ENCODE assay signal across 8 cellular contexts in the genomic region with DNA sequence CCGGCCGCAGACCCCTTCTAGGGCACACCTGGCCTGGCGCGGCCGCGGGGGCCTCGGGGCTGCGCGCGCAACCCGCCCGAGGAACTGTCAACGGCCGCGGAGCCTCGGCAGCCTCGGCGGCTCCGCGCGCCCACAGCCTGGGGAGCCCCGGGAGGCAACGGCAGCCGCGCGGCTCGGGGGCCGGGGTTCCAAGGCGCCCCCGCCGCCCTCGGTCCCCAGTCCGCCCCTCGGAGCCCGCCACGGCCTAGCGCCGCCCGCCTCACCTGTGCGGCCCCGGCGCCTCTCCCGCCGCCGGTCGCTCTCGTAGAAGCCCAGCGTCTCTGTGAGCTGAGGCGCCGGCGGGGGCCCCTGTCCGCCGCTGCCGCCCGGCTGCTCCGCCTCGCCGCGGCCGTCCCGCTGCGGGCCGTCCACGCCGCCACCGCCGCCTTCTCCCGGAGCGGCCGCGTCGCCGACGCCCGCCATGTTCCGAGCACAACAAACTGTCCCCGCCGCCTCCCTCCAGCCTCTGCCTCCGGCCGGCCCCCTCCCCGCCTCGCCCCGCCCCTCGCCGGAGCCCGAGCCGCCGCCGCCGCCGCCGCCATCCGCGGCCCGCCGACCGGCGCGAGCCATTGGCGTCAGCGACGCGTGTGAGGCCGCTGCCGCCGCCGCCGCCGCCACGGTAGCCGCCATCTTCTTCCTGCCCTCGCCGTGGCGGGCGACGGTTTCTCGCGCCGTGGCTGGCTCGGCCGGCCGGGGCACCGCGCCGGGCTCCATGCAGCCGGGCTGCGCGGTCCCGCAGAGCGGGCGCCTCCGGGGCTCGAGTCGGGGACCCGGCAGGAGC. TPM values are rescaled to one million over a fixed set of nuclear protein-coding genes. Genes with fewer than 3 reads are reported as not detected.
DNase-seq lines count a peak whose midpoint lies in the region; ATAC-seq, FAIRE-seq and TF ChIP-seq lines count a peak whose summit lies in the region.

A gene with protein sequence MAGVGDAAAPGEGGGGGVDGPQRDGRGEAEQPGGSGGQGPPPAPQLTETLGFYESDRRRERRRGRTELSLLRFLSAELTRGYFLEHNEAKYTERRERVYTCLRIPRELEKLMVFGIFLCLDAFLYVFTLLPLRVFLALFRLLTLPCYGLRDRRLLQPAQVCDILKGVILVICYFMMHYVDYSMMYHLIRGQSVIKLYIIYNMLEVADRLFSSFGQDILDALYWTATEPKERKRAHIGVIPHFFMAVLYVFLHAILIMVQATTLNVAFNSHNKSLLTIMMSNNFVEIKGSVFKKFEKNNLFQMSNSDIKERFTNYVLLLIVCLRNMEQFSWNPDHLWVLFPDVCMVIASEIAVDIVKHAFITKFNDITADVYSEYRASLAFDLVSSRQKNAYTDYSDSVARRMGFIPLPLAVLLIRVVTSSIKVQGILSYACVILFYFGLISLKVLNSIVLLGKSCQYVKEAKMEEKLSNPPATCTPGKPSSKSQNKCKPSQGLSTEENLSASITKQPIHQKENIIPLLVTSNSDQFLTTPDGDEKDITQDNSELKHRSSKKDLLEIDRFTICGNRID (minus strand): TSS at position 476 of the 820 bp plus-strand sequence. CDS start 14 bp downstream, at position 462.

- H3K79me2 ChIP-seq in H1 (ENCODE audit: control insufficient read depth in 1 of 2, insufficient read depth in 2 of 2, low read length in 2 of 2) (peaks cover 0 to 36% of the 10 kb centered on the region in 2 experiments; a peak in 2 of 4 replicates), mesendoderm (ENCODE audit: control insufficient read depth, insufficient read depth, low read length) (peaks cover 6% of the 10 kb centered on the region)

- no peak for TF ChIP-seq CTCF in AG04449 (IDR thresholded peaks at IDR 0.05; ENCODE audit: insufficient read depth, low read length, missing control alignments)
- no peak for TF ChIP-seq CTCF in H1 (IDR thresholded peaks at IDR 0.05; ENCODE audit: control extremely low read depth in 1 of 3, insufficient read depth in 1 of 3, low read depth in 1 of 3, low read length in 3 of 3)

- CTCF ChIA-PET in AG04449 (lab: Yijun Ruan, JAX) (interaction anchor here (0.8 to 1.3 kb wide), 3 partner anchors 26 to 196 kb away, joined by 3 to 4 read pairs (median 3); no protein-coding TSS in a partner anchor), H1 (lab: Charles Lee; ENCODE audit: partially characterized antibody) (interaction anchor here (1.3 to 3.1 kb wide), 2 partner anchors 18 to 21 kb away, joined by 3 to 13 read pairs; no protein-coding TSS in a partner anchor)
- CTCF ChIA-PET in activated CD8-positive, alpha-beta memory T cell treated with anti-CD3 and anti-CD28 coated beads, Interleukin-2, amount 10 ng/mL, durations not matched to agents 7 days and 5 days (lab: Charles Lee), result interaction anchor here (0.7 to 1.6 kb wide), 2 partner anchors 7 to 17 kb away, joined by 3 to 5 read pairs; no protein-coding TSS in a partner anchor

- no peak within 1 kb of the TSS for H2BK120ac ChIP-seq in H1 (replicated peaks; ENCODE audit: low read depth, low read length)
- H2BK120ac ChIP-seq in mesendoderm (ENCODE audit: low read depth, low read length), result peak within 1 kb of the TSS; percentile 34

- no peak for FAIRE-seq in H1 (lab: Jason Lieb, UNC)

- H3K4me3 ChIP-seq in AG04449 (ENCODE audit: low read depth, low read length) (peak within 1 kb of the TSS; percentile 73), H1 (ENCODE audit: extremely low read depth in 1 of 4, insufficient read depth in 2 of 4, low read depth in 3 of 4, low read length in 4 of 4) (peak within 1 kb of the TSS; percentile 72 to 77 (median 74)), mesendoderm (ENCODE audit: low read length) (peak within 1 kb of the TSS; percentile 76)

- peaks cover 3 to 4% of the 10 kb centered on the region in 2 experiments for H4K20me1 ChIP-seq in H1 (replicated peaks in 1 of 2; ENCODE audit: control insufficient read depth in 1 of 2, insufficient read depth in 2 of 2, low read length in 2 of 2)

- H3K18ac ChIP-seq in H1 (ENCODE audit: extremely low read depth, low read length) (peak within 1 kb of the TSS; percentile 29; the same call in 1 of the 2 replicates), mesendoderm (ENCODE audit: low read length) (peak within 1 kb of the TSS; percentile 95)

- DNase-seq in AG04449 (ENCODE audit: low read depth, low spot score) (no peak), NCI-H510A treated with DMSO at 0.1 percent for 48 hours (lab: John Stamatoyannopoulos, UW) (peak; percentile 40), H1 (ENCODE audit: low read depth in 1 of 2, low spot score in 2 of 2) (peak in 1 of 2 experiments; percentile 83), mesendoderm (peak; percentile 66)
- DNase-seq in activated CD8-positive, alpha-beta memory T cell treated with anti-CD3 and anti-CD28 coated beads, Interleukin-2, amount 10 ng/mL, durations not matched to agents 7 days and 5 days, result peak; percentile 81
- DNase-seq in stimulated activated CD8-positive, alpha-beta memory T cell treated with anti-CD3 and anti-CD28 coated beads, Interleukin-15, amount 100 ng/mL, for 24 hours (ENCODE audit: low read depth), result peak; percentile 55

- no peaks in the 10 kb centered on the region for H3K27me3 Mint-ChIP-seq in activated CD8-positive, alpha-beta memory T cell treated with anti-CD3 and anti-CD28 coated beads, Interleukin-2, amount 10 ng/mL, durations not matched to agents 7 days and 5 days

- H3K4me1 Mint-ChIP-seq in activated CD8-positive, alpha-beta memory T cell treated with anti-CD3 and anti-CD28 coated beads, Interleukin-2, amount 10 ng/mL, durations not matched to agents 7 days and 5 days, result peaks cover 41% of the 10 kb centered on the region

- H3K36me3 Mint-ChIP-seq in activated CD8-positive, alpha-beta memory T cell treated with anti-CD3 and anti-CD28 coated beads, Interleukin-2, amount 10 ng/mL, durations not matched to agents 7 days and 5 days, result peaks cover 7% of the 10 kb centered on the region

- 1% methylated on average over 67 of the region's 135 CpGs; no CpG with 5 or more reads in 1 of the 2 experiments for WGBS in H1 (ENCODE audit: extremely low coverage in 1 of 2, insufficient coverage in 1 of 2, insufficient read length in 1 of 2, insufficient replicate concordance in 2 of 2, low coverage in 1 of 2, low lambda C conversion rate in 2 of 2, missing lambda C conversion rate in 1 of 2), 2 experiments
- WGBS in mesendoderm (ENCODE audit: extremely low coverage, insufficient coverage, low lambda C conversion rate), result no CpG with 5 or more reads among the region's 135 CpGs

- POLR2A ChIA-PET in AG04449 (lab: Yijun Ruan, JAX), result no interaction called here
- POLR2A ChIA-PET in H1 (lab: Charles Lee; ENCODE audit: partially characterized antibody), result interaction anchor here (0.9 to 2.7 kb wide), 6 partner anchors 9 to 146 kb away, joined by 3 to 10 read pairs (median 6); a partner anchor contains a TSS

- H4K5ac ChIP-seq in H1 (ENCODE audit: insufficient read length, low read depth, low read length) (peak within 1 kb of the TSS; percentile 66), mesendoderm (ENCODE audit: low read length) (no peak within 1 kb of the TSS)

- no peaks in the 10 kb centered on the region for H3K36me3 ChIP-seq in H1 (ENCODE audit: control insufficient read depth in 2 of 4, insufficient read depth in 4 of 4, low read length in 3 of 4)
- H3K36me3 ChIP-seq in mesendoderm (ENCODE audit: control insufficient read depth, insufficient read depth, low read length), result no peaks in the 10 kb centered on the region

- peak within 1 kb of the TSS; percentile 66 to 100 (median 81) for H3K9ac ChIP-seq in H1 (replicated peaks in 1 of 4; ENCODE audit: extremely low read depth in 1 of 4, low read depth in 3 of 4, low read length in 3 of 4)
- peak within 1 kb of the TSS; percentile 87 for H3K9ac ChIP-seq in mesendoderm (ENCODE audit: low read length)

- H3K14ac ChIP-seq in H1 (ENCODE audit: insufficient read length), result no peak within 1 kb of the TSS

- H2BK12ac ChIP-seq in H1 (ENCODE audit: low read depth, low read length), result no peak within 1 kb of the TSS

- H3K56ac ChIP-seq in H1 (replicated peaks; ENCODE audit: insufficient read length, low read depth, low read length), result peak within 1 kb of the TSS; percentile 46
- peak within 1 kb of the TSS; percentile 93 for H3K56ac ChIP-seq in mesendoderm (ENCODE audit: low read length)

- H3K9me3 Mint-ChIP-seq in activated CD8-positive, alpha-beta memory T cell treated with anti-CD3 and anti-CD28 coated beads, Interleukin-2, amount 10 ng/mL, durations not matched to agents 7 days and 5 days (ENCODE audit: low read depth), result no peaks in the 10 kb centered on the region

- no peak within 1 kb of the TSS for H4K91ac ChIP-seq in H1 (replicated peaks; ENCODE audit: insufficient read length, low read length)

- H2BK20ac ChIP-seq in H1 (ENCODE audit: low read length), result no peak within 1 kb of the TSS

- no peaks in the 10 kb centered on the region for H3K79me1 ChIP-seq in H1 (ENCODE audit: low read depth, low read length)
- H3K79me1 ChIP-seq in mesendoderm (ENCODE audit: low read length), result peaks cover 3% of the 10 kb centered on the region

- H3K27ac ChIP-seq in H1 (ENCODE audit: low read depth, low read length) (peak within 1 kb of the TSS; percentile 78; the same call in 1 of the 2 replicates), mesendoderm (ENCODE audit: low read depth, low read length) (peak within 1 kb of the TSS; percentile 98)

- H3K4me3 Mint-ChIP-seq in activated CD8-positive, alpha-beta memory T cell treated with anti-CD3 and anti-CD28 coated beads, Interleukin-2, amount 10 ng/mL, durations not matched to agents 7 days and 5 days, result peak within 1 kb of the TSS; percentile 89

- H3K27me3 ChIP-seq in H1 (replicated peaks in 1 of 4; ENCODE audit: control insufficient read depth in 3 of 4, extremely low read depth in 1 of 4, insufficient read depth in 3 of 4, low read length in 3 of 4) (no peaks in the 10 kb centered on the region), mesendoderm (ENCODE audit: insufficient read depth, low read length, poor library complexity) (no peaks in the 10 kb centered on the region)

- H3K4ac ChIP-seq in H1 (replicated peaks; ENCODE audit: insufficient read length, low read depth, low read length) (peak within 1 kb of the TSS; percentile 78), mesendoderm (ENCODE audit: low read depth, low read length) (peak within 1 kb of the TSS; percentile 77)

- peak within 1 kb of the TSS; percentile 94 for H3K27ac Mint-ChIP-seq in activated CD8-positive, alpha-beta memory T cell treated with anti-CD3 and anti-CD28 coated beads, Interleukin-2, amount 10 ng/mL, durations not matched to agents 7 days and 5 days

- 0 out of 2 replicates have a peak within 1 kb of the TSS, but pooled peaks have one; percentile 67 for H2BK5ac ChIP-seq in H1 (ENCODE audit: low read depth, low read length)
- H2BK5ac ChIP-seq in mesendoderm (ENCODE audit: low read length), result no peak within 1 kb of the TSS

- no peak for TF ChIP-seq RAD21 in H1 (IDR thresholded peaks at IDR 0.05 in 1 of 2, conservative IDR thresholded peaks at IDR 0.05 in 1 of 2; ENCODE audit: low read depth in 2 of 2, low read length in 2 of 2)

- H2BK15ac ChIP-seq in H1 (ENCODE audit: low read length) (no peak within 1 kb of the TSS), mesendoderm (replicated peaks; ENCODE audit: low read depth) (no peak within 1 kb of the TSS)

- H3K23ac ChIP-seq in H1 (ENCODE audit: insufficient read length) (no peak within 1 kb of the TSS), mesendoderm (ENCODE audit: low read length) (no peak within 1 kb of the TSS)

- H3K9me3 ChIP-seq in H1 (ENCODE audit: insufficient read depth in 2 of 2, low read depth in 1 of 2, low read length in 1 of 2), result no peaks in the 10 kb centered on the region

- peaks cover 8% of the 10 kb centered on the region; the same call in 1 of the 2 replicates for H3K23me2 ChIP-seq in H1 (ENCODE audit: low read depth, low read length)

- ATAC-seq in GM18861 (IDR thresholded peaks at IDR 0.05; ENCODE audit: unreplicated experiment) (peak; percentile 50), HG03064 (IDR thresholded peaks at IDR 0.05; ENCODE audit: low read depth, unreplicated experiment) (peak; percentile 60)
- ATAC-seq in activated CD8-positive, alpha-beta memory T cell treated with anti-CD3 and anti-CD28 coated beads, Interleukin-2, amount 10 ng/mL, durations not matched to agents 7 days and 5 days, result peak; percentile 80

- no peak for TF ChIP-seq EP300 in H1 (IDR thresholded peaks at IDR 0.05; ENCODE audit: borderline replicate concordance in 1 of 2, low read depth in 2 of 2, low read length in 2 of 2)

- H3K4me1 ChIP-seq in H1 (replicated peaks in 1 of 4; ENCODE audit: control insufficient read depth in 3 of 4, insufficient read depth in 4 of 4, low read length in 3 of 4) (peaks cover 2 to 9% (median 4%) of the 10 kb centered on the region in 4 experiments; a peak in 4 of 7 replicates), mesendoderm (ENCODE audit: control insufficient read depth, low read depth, low read length) (peaks cover 4% of the 10 kb centered on the region)

- peak; percentile 50 to 64; a peak in 2 of 3 replicates for TF ChIP-seq POLR2A in H1 (IDR thresholded peaks at IDR 0.05; ENCODE audit: control extremely low read depth in 1 of 2, low read depth in 2 of 2, low read length in 2 of 2)

- H2AK5ac ChIP-seq in H1 (ENCODE audit: low read depth, low read length) (no peak within 1 kb of the TSS), mesendoderm (ENCODE audit: low read length) (no peak within 1 kb of the TSS)

- H4K8ac ChIP-seq in H1 (ENCODE audit: extremely low read depth, insufficient read depth, low read length) (peak within 1 kb of the TSS; percentile 98), mesendoderm (ENCODE audit: low read depth, low read length) (peak within 1 kb of the TSS; percentile 65)

- no peak within 1 kb of the TSS; the same call in 1 of the 2 replicates for H2AFZ ChIP-seq in H1 (ENCODE audit: low read length)

- peak within 1 kb of the TSS; percentile 82 to 95 for H3K4me2 ChIP-seq in H1 (ENCODE audit: insufficient read depth in 1 of 2, low read depth in 2 of 2, low read length in 2 of 2)
- H3K4me2 ChIP-seq in mesendoderm (ENCODE audit: low read length), result peak within 1 kb of the TSS; percentile 83

RNA-seq across cellular contexts. Expression of the gene that starts here (rescaled TPM):
- total RNA-seq in activated CD8-positive, alpha-beta memory T cell treated with anti-CD3 and anti-CD28 coated beads, Interleukin-2, amount 10 ng/mL, durations not matched to agents 7 days and 5 days, result 10 to 100 TPM; 34.4 to 37.5 TPM
- total RNA-seq in H1 (2021; fragmentation: NEBNext Ultra II Directional; extraction: Animal tissue kit (Norgen Biotek cat#: 25700)), result 13.0 and 15.3 TPM in 2 replicates
- 2.7 and 4.2 TPM in 2 replicates for polyA plus RNA-seq in H1 (2011; rRNA removed)
- polyA plus RNA-seq in H1 (2011; cell fraction: cytosol; rRNA removed), result 3.6 TPM
- polyA plus RNA-seq in H1 (2011; cell fraction: nucleus; rRNA removed), result 5.0 TPM
- 5.1 to 6.2 TPM (median 5.8 TPM) in 4 replicates for polyA plus RNA-seq in H1 (2012, experiment 1 of 2)
- 0.60 TPM for polyA plus RNA-seq in H1 (2012, experiment 2 of 2)
- 5.8 TPM for polyA plus RNA-seq in H1 (2013, experiment 1 of 2)
- polyA plus RNA-seq in H1 (2013, experiment 2 of 2), result 5.8 TPM
- 13.8 and 14.7 TPM in 2 replicates for polyA minus RNA-seq in H1 (2011; rRNA and poly(A)+ RNA removed)
- 10.8 TPM for polyA minus RNA-seq in H1 (2011; cell fraction: cytosol; rRNA and poly(A)+ RNA removed)
- polyA minus RNA-seq in H1 (2011; cell fraction: nucleus; rRNA and poly(A)+ RNA removed), result 35.9 TPM
- polyA plus RNA-seq in mesendoderm (2013, experiment 1 of 2), result 4.5 TPM
- polyA plus RNA-seq in mesendoderm (2013, experiment 2 of 2), result 4.7 TPM
